Comparison of ENCODE assay signal across 24 cellular contexts in genomic region chr3:11808231-11808630, GRCh38. TPM values are rescaled to one million over a fixed set of nuclear protein-coding genes. Genes with fewer than 3 reads are reported as not detected.
DNase-seq lines count a peak whose midpoint lies in the region; ATAC-seq and TF ChIP-seq lines count a peak whose summit lies in the region.
"Had no signal": no experiment of that assay in that cellular context is flagged by ENCODE, and none has a peak within 500 bp of the region (broad histone marks: within the 10 kb centered on the region; RNA-seq: fewer than 3 reads in every experiment).

No MANE protein-coding gene starts in this region.

- H3K4me3 ChIP-seq in GM23248: peak overlapping the region; percentile 19; the same call in 1 of the 2 replicates
- no peak overlapping the region for H3K4me3 ChIP-seq in esophagus muscularis mucosa
- H3K4me3 ChIP-seq in trophoblast cell (ENCODE audit: low read depth, low read length): no peak overlapping the region
- H3K4me3 ChIP-seq: gastrocnemius medialis, MG63 had no signal

- H3K27ac ChIP-seq in GM23248 (peak overlapping the region; percentile 61), esophagus muscularis mucosa (replicated peaks in 1 of 4) (peak overlapping the region in 3 of 4 donors; percentile 21 to 44 (median 24)), trophoblast cell (ENCODE audit: low read depth, low read length) (no peak overlapping the region)
- H3K27ac ChIP-seq: epithelial cell of prostate, gastrocnemius medialis had no signal

- H3K14ac ChIP-seq in trophoblast cell (ENCODE audit: low read length): no peak overlapping the region

- no peak overlapping the region for H2BK12ac ChIP-seq in trophoblast cell (ENCODE audit: low read length)

- H3K4me1 ChIP-seq in GM23248 (ENCODE audit: insufficient read depth): peaks cover 26% of the 10 kb centered on the region
- peaks cover 0 to 31% (median 24%) of the 10 kb centered on the region in 4 donors for H3K4me1 ChIP-seq in esophagus muscularis mucosa
- H3K4me1 ChIP-seq in trophoblast cell (ENCODE audit: control insufficient read depth in 1 of 2, insufficient read depth in 2 of 2, low read length in 2 of 2): no peaks in the 10 kb centered on the region
- H3K4me1 ChIP-seq: gastrocnemius medialis had no signal

- TF ChIP-seq CTCF in esophagus muscularis mucosa (IDR thresholded peaks at IDR 0.05): no peak

- intact Hi-C loops in activated CD4-positive, alpha-beta T cell treated with anti-CD3 and anti-CD28 coated beads for 36 hours (cut with DNase I, micrococcal nuclease): loop anchor here in 1 of 2 experiments (10.0 kb wide), 2 partner anchors 153 to 433 kb away; no protein-coding TSS in a partner anchor
- intact Hi-C loops in activated CD4-positive, alpha-beta T cell treated with anti-CD3 and anti-CD28 coated beads, Interleukin-2, amount 10 ng/mL, durations not matched to agents 24 days and 14 days (cut with micrococcal nuclease): loop anchor here (10.0 kb wide), 1 partner anchor 83 kb away; no protein-coding TSS in a partner anchor
- intact Hi-C loops in esophagus muscularis mucosa (cut with DNase I): loop anchor here (5.0 kb wide), 2 partner anchors 156 to 431 kb away; no protein-coding TSS in a partner anchor

- H2BK120ac ChIP-seq in trophoblast cell (ENCODE audit: insufficient read depth, low read length, poor library complexity): no peak overlapping the region

- no peak overlapping the region for H3K4ac ChIP-seq in trophoblast cell (ENCODE audit: low read depth, low read length)

- H3F3A ChIP-seq in GM23248 (ENCODE audit: insufficient read depth): peaks cover 34% of the 10 kb centered on the region

- H4K20me1 ChIP-seq in GM23248 (ENCODE audit: insufficient read depth): no peaks in the 10 kb centered on the region

- peaks cover 40% of the 10 kb centered on the region for H3K36me3 Mint-ChIP-seq in activated CD4-positive, alpha-beta T cell treated with anti-CD3 and anti-CD28 coated beads for 36 hours (ENCODE audit: low read depth)
- peaks cover 63% of the 10 kb centered on the region for H3K36me3 Mint-ChIP-seq in activated CD4-positive, alpha-beta T cell treated with anti-CD3 and anti-CD28 coated beads, Interleukin-2, amount 10 ng/mL, durations not matched to agents 24 days and 14 days (ENCODE audit: low read depth)
- H3K36me3 Mint-ChIP-seq in stimulated activated memory B cell treated with anti-CD40 and anti-IgM and Interleukin-4, amounts not matched to agents 10 μg/mL and 1 μg/mL and 100 μg/mL, for 72 hours: peaks cover 61% of the 10 kb centered on the region

- H3K4me2 ChIP-seq in GM23248 (ENCODE audit: unreplicated experiment) (peak overlapping the region; percentile 20), trophoblast cell (ENCODE audit: low read length) (no peak overlapping the region)

- peak; percentile 15 for DNase-seq in activated CD4-positive, alpha-beta T cell treated with anti-CD3 and anti-CD28 coated beads for 36 hours
- no peak for DNase-seq in activated CD4-positive, alpha-beta T cell treated with anti-CD3 and anti-CD28 coated beads, Interleukin-2, amount 10 ng/mL, durations not matched to agents 24 days and 14 days
- DNase-seq in GM23248: peak; percentile 18
- no peak for DNase-seq in esophagus muscularis mucosa (ENCODE audit: extremely low spot score)
- DNase-seq in trophoblast cell: peak; percentile 36 to 86
- DNase-seq: activated CD4-positive, alpha-beta memory T cell treated with anti-CD3 and anti-CD28 coated beads, Interleukin-2, amount 10 ng/mL, durations not matched to agents 7 days and 5 days; CD4-positive, alpha-beta T cell; DND-41; gastrocnemius medialis; kidney glomerular epithelial cell; MG63; NCI-H1436 treated with DMSO at 0.1 percent for 48 hours; NCI-H69; small intestine; stimulated activated CD4-positive, alpha-beta T cell treated with anti-CD3 and anti-CD28 coated beads, Interleukin-4, amount 100 ng/mL, for 4 hours had no signal

- H3K79me2 ChIP-seq in GM23248 (ENCODE audit: insufficient read depth) (no peaks in the 10 kb centered on the region), trophoblast cell (ENCODE audit: control insufficient read depth, insufficient read depth, low read length, poor library complexity) (no peaks in the 10 kb centered on the region)

- in situ Hi-C loops in GM23248 (cut with MboI): loop anchor here (10.0 kb wide), 1 partner anchor 143 kb away; no protein-coding TSS in a partner anchor

- H3K27me3 ChIP-seq in GM23248 (replicated peaks; ENCODE audit: insufficient read depth): no peaks in the 10 kb centered on the region
- no peaks in the 10 kb centered on the region for H3K27me3 ChIP-seq in esophagus muscularis mucosa
- H3K27me3 ChIP-seq in trophoblast cell (ENCODE audit: insufficient read depth, low read length): no peaks in the 10 kb centered on the region
- H3K27me3 ChIP-seq: gastrocnemius medialis, MG63 had no signal

- H4K91ac ChIP-seq in trophoblast cell (ENCODE audit: low read depth, low read length): no peak overlapping the region

- H4K12ac ChIP-seq in trophoblast cell (ENCODE audit: low read depth, low read length): no peak overlapping the region

- H3K9me3 ChIP-seq in GM23248 (ENCODE audit: low read depth) (no peaks in the 10 kb centered on the region), esophagus muscularis mucosa (no peaks in the 10 kb centered on the region), trophoblast cell (ENCODE audit: insufficient read depth, low read depth, low read length) (no peaks in the 10 kb centered on the region)
- H3K9me3 ChIP-seq: gastrocnemius medialis, MG63 had no signal

- no peaks in the 10 kb centered on the region for H3K9me3 Mint-ChIP-seq in activated CD4-positive, alpha-beta T cell treated with anti-CD3 and anti-CD28 coated beads for 36 hours (ENCODE audit: low read depth)
- H3K9me3 Mint-ChIP-seq in activated CD4-positive, alpha-beta T cell treated with anti-CD3 and anti-CD28 coated beads, Interleukin-2, amount 10 ng/mL, durations not matched to agents 24 days and 14 days: no peaks in the 10 kb centered on the region
- no peaks in the 10 kb centered on the region for H3K9me3 Mint-ChIP-seq in stimulated activated memory B cell treated with anti-CD40 and anti-IgM and Interleukin-4, amounts not matched to agents 10 μg/mL and 1 μg/mL and 100 μg/mL, for 72 hours
- H3K9me3 Mint-ChIP-seq: activated CD4-positive, alpha-beta memory T cell treated with anti-CD3 and anti-CD28 coated beads, Interleukin-2, amount 10 ng/mL, durations not matched to agents 7 days and 5 days; CD4-positive, alpha-beta T cell; IgD-negative memory B cell; memory B cell; T-helper 1 cell treated with Interleukin-12 subunit alpha and Interleukin-12 subunit beta and Interleukin-4 antibody, amounts not matched to agents 30 μg/mL and 1 μg/mL, for 36 hours; WTC11 had no signal

- 36 to 41% methylated on average over 9 of the region's 9 CpGs for WGBS in GM23248 (ENCODE audit: low coverage in 1 of 2, low lambda C conversion rate in 2 of 2, missing lambda C conversion rate in 2 of 2), 2 experiments
- WGBS in esophagus muscularis mucosa: 45% methylated on average over 9 of the region's 9 CpGs
- WGBS in trophoblast cell (ENCODE audit: extremely low coverage, insufficient coverage, insufficient read length): no CpG with 5 or more reads among the region's 9 CpGs

- H3K9ac ChIP-seq in GM23248 (peak overlapping the region; percentile 58), trophoblast cell (ENCODE audit: low read length) (no peak overlapping the region)

- POLR2A ChIA-PET in activated CD4-positive, alpha-beta T cell treated with anti-CD3 and anti-CD28 coated beads for 36 hours (lab: Charles Lee): no interaction called here

- no peak overlapping the region for H3K23ac ChIP-seq in trophoblast cell (ENCODE audit: low read length)

- H3K18ac ChIP-seq in trophoblast cell (ENCODE audit: low read length): no peak overlapping the region

- H3K36me3 ChIP-seq in GM23248 (ENCODE audit: low read depth): no peaks in the 10 kb centered on the region; the same call in none of the 2 replicates
- peaks cover 8 to 73% (median 37%) of the 10 kb centered on the region in 4 donors for H3K36me3 ChIP-seq in esophagus muscularis mucosa
- H3K36me3 ChIP-seq in trophoblast cell (ENCODE audit: control insufficient read depth in 1 of 2, insufficient read depth in 2 of 2, low read length in 2 of 2): peaks cover 12 to 16% of the 10 kb centered on the region in 2 experiments

- no peaks in the 10 kb centered on the region for H3K27me3 Mint-ChIP-seq in activated CD4-positive, alpha-beta T cell treated with anti-CD3 and anti-CD28 coated beads for 36 hours
- no peaks in the 10 kb centered on the region for H3K27me3 Mint-ChIP-seq in activated CD4-positive, alpha-beta T cell treated with anti-CD3 and anti-CD28 coated beads, Interleukin-2, amount 10 ng/mL, durations not matched to agents 24 days and 14 days
- no peaks in the 10 kb centered on the region for H3K27me3 Mint-ChIP-seq in stimulated activated memory B cell treated with anti-CD40 and anti-IgM and Interleukin-4, amounts not matched to agents 10 μg/mL and 1 μg/mL and 100 μg/mL, for 72 hours
- H3K27me3 Mint-ChIP-seq: activated CD4-positive, alpha-beta memory T cell treated with anti-CD3 and anti-CD28 coated beads, Interleukin-2, amount 10 ng/mL, durations not matched to agents 7 days and 5 days; CD4-positive, alpha-beta T cell; IgD-negative memory B cell; memory B cell; progenitor cell of endocrine pancreas had no signal

- peak overlapping the region; percentile 65 for H2AFZ ChIP-seq in GM23248
- H2AFZ ChIP-seq in trophoblast cell (ENCODE audit: insufficient read depth, low read length, poor library complexity): no peak overlapping the region

- no peaks in the 10 kb centered on the region for H3K79me1 ChIP-seq in trophoblast cell (ENCODE audit: low read length)

- no peak overlapping the region for H3K27ac Mint-ChIP-seq in activated CD4-positive, alpha-beta T cell treated with anti-CD3 and anti-CD28 coated beads for 36 hours
- H3K27ac Mint-ChIP-seq in activated CD4-positive, alpha-beta T cell treated with anti-CD3 and anti-CD28 coated beads, Interleukin-2, amount 10 ng/mL, durations not matched to agents 24 days and 14 days: no peak overlapping the region
- no peak overlapping the region for H3K27ac Mint-ChIP-seq in stimulated activated memory B cell treated with anti-CD40 and anti-IgM and Interleukin-4, amounts not matched to agents 10 μg/mL and 1 μg/mL and 100 μg/mL, for 72 hours
- H3K27ac Mint-ChIP-seq: activated CD4-positive, alpha-beta memory T cell treated with anti-CD3 and anti-CD28 coated beads, Interleukin-2, amount 10 ng/mL, durations not matched to agents 7 days and 5 days; CD4-positive, alpha-beta T cell; progenitor cell of endocrine pancreas; T-helper 1 cell treated with Interleukin-12 subunit alpha and Interleukin-12 subunit beta and Interleukin-4 antibody, amounts not matched to agents 30 μg/mL and 1 μg/mL, for 36 hours; WTC11 had no signal

- no peak for TF ChIP-seq EP300 in esophagus muscularis mucosa (IDR thresholded peaks at IDR 0.05)

- no peak overlapping the region for H2BK5ac ChIP-seq in trophoblast cell (ENCODE audit: low read depth, low read length, poor library complexity)

- ATAC-seq in activated CD4-positive, alpha-beta T cell treated with anti-CD3 and anti-CD28 coated beads for 36 hours: peak; percentile 51
- ATAC-seq in stimulated activated memory B cell treated with anti-CD40 and anti-IgM and Interleukin-4, amounts not matched to agents 10 μg/mL and 1 μg/mL and 100 μg/mL, for 72 hours: no peak
- ATAC-seq in HG03521 (IDR thresholded peaks at IDR 0.05; ENCODE audit: unreplicated experiment): no peak
- ATAC-seq in GM21529 (IDR thresholded peaks at IDR 0.05; ENCODE audit: unreplicated experiment): no peak
- ATAC-seq: gastrocnemius medialis, WTC11 had no signal

- H4K8ac ChIP-seq in trophoblast cell (ENCODE audit: low read depth, low read length): no peak overlapping the region

- no peak for TF ChIP-seq POLR2A in esophagus muscularis mucosa (IDR thresholded peaks at IDR 0.05; ENCODE audit: low read depth)

- no peaks in the 10 kb centered on the region for H3K9me2 ChIP-seq in GM23248 (ENCODE audit: insufficient read depth)

- peaks cover 3% of the 10 kb centered on the region for H3K4me1 Mint-ChIP-seq in activated CD4-positive, alpha-beta T cell treated with anti-CD3 and anti-CD28 coated beads for 36 hours
- H3K4me1 Mint-ChIP-seq in activated CD4-positive, alpha-beta T cell treated with anti-CD3 and anti-CD28 coated beads, Interleukin-2, amount 10 ng/mL, durations not matched to agents 24 days and 14 days: peaks cover 8% of the 10 kb centered on the region
- H3K4me1 Mint-ChIP-seq in stimulated activated memory B cell treated with anti-CD40 and anti-IgM and Interleukin-4, amounts not matched to agents 10 μg/mL and 1 μg/mL and 100 μg/mL, for 72 hours: no peaks in the 10 kb centered on the region
- H3K4me1 Mint-ChIP-seq: memory B cell, WTC11 had no signal

- no peak overlapping the region for H3K4me3 Mint-ChIP-seq in activated CD4-positive, alpha-beta T cell treated with anti-CD3 and anti-CD28 coated beads for 36 hours
- H3K4me3 Mint-ChIP-seq in activated CD4-positive, alpha-beta T cell treated with anti-CD3 and anti-CD28 coated beads, Interleukin-2, amount 10 ng/mL, durations not matched to agents 24 days and 14 days: no peak overlapping the region
- H3K4me3 Mint-ChIP-seq in stimulated activated memory B cell treated with anti-CD40 and anti-IgM and Interleukin-4, amounts not matched to agents 10 μg/mL and 1 μg/mL and 100 μg/mL, for 72 hours: no peak overlapping the region
- H3K4me3 Mint-ChIP-seq: activated CD4-positive, alpha-beta memory T cell treated with anti-CD3 and anti-CD28 coated beads, Interleukin-2, amount 10 ng/mL, durations not matched to agents 7 days and 5 days; CD4-positive, alpha-beta T cell; IgD-negative memory B cell; memory B cell; T-helper 1 cell treated with Interleukin-12 subunit alpha and Interleukin-12 subunit beta and Interleukin-4 antibody, amounts not matched to agents 30 μg/mL and 1 μg/mL, for 36 hours; WTC11 had no signal

- CTCF ChIA-PET in activated CD4-positive, alpha-beta T cell treated with anti-CD3 and anti-CD28 coated beads for 36 hours (lab: Charles Lee): interaction anchor here (0.7 to 1.2 kb wide), 4 partner anchors 9 to 313 kb away, joined by 3 read pairs; no protein-coding TSS in a partner anchor

- no peak overlapping the region for H2AK5ac ChIP-seq in trophoblast cell (ENCODE audit: low read length)

RNA-seq across cellular contexts. Expression of gene TAMM41, which starts 38.5 kb away (rescaled TPM):
- total RNA-seq in activated CD4-positive, alpha-beta T cell treated with anti-CD3 and anti-CD28 coated beads for 36 hours: 10 to 100 TPM; 26.3 to 30.2 TPM
- total RNA-seq in activated CD4-positive, alpha-beta T cell treated with anti-CD3 and anti-CD28 coated beads, Interleukin-2, amount 10 ng/mL, durations not matched to agents 24 days and 14 days: 34.2 and 35.6 TPM in 2 replicates
- 4.6 and 8.2 TPM in 2 replicates for total RNA-seq in GM23248 (2014; rRNA removed; shearing (Covaris generic))
- polyA plus RNA-seq in GM23248 (2016; fragmentation: Nextera tagmentation; extraction: Ambion mirVana): 14.3 and 18.1 TPM in 2 replicates
- total RNA-seq in esophagus muscularis mucosa: 1 to 10 TPM; 4.8 to 8.3 (median 7.2) TPM
- polyA plus RNA-seq in trophoblast cell (2013): 16.3 and 16.4 TPM in 2 replicates

Comparison
In these comparisons a context has a peak if more than half of its experiments do, and no peak if none do; other contexts are left out.
1. DNase-seq: peak in activated CD4-positive, alpha-beta T cell treated with anti-CD3 and anti-CD28 coated beads for 36 hours (single experiment), GM23248 (single experiment) and trophoblast cell (2 of 2); none in activated CD4-positive, alpha-beta T cell treated with anti-CD3 and anti-CD28 coated beads, Interleukin-2, amount 10 ng/mL, durations not matched to agents 24 days and 14 days (single experiment) and esophagus muscularis mucosa (single experiment).